ENCODE assay signal across 8 cellular contexts in genomic region chr4:55866973-55867574, GRCh38. TPM values are rescaled to one million over a fixed set of nuclear protein-coding genes. Genes with fewer than 3 reads are reported as not detected.
DNase-seq lines count a peak whose midpoint lies in the region; ATAC-seq and TF ChIP-seq lines count a peak whose summit lies in the region.

No MANE protein-coding gene starts in this region.

- POLR2A ChIA-PET in Panc1 (lab: Charles Lee) = interaction anchor here (0.5 kb wide), 1 partner anchor 428 kb away, joined by 3 read pairs; no protein-coding TSS in a partner anchor

- no TSS peak for BruUV-seq in Panc1 (replicated peaks; lab: Mats Ljungman, UMichigan)

- H3K36me3 ChIP-seq in HAP-1 (replicated peaks) (peaks cover 14% of the 10 kb centered on the region), Panc1 (ENCODE audit: control insufficient read depth, insufficient read depth, low read length) (peaks cover 15% of the 10 kb centered on the region), colonic mucosa (peaks cover 4% of the 10 kb centered on the region), lower lobe of right lung (peaks cover 73% of the 10 kb centered on the region), vagina (peaks cover 0 to 45% of the 10 kb centered on the region in 2 donors)

- H3K9me3 ChIP-seq in HAP-1 = no peaks in the 10 kb centered on the region
- H3K9me3 ChIP-seq in Panc1 (ENCODE audit: control insufficient read depth, insufficient read depth, low read depth, low read length) = no peaks in the 10 kb centered on the region
- no peaks in the 10 kb centered on the region for H3K9me3 ChIP-seq in colonic mucosa
- H3K9me3 ChIP-seq in lower lobe of right lung = no peaks in the 10 kb centered on the region
- no peaks in the 10 kb centered on the region for H3K9me3 ChIP-seq in vagina

- TF ChIP-seq CTCF in LNCaP clone FGC (IDR thresholded peaks at IDR 0.05; ENCODE audit: control insufficient read depth, extremely low read depth, insufficient read depth) (peak; percentile 86), Panc1 (IDR thresholded peaks at IDR 0.05) (peak; percentile 77; the same call in 1 of the 2 replicates), colonic mucosa (IDR thresholded peaks at IDR 0.05) (peak; percentile 75), lower lobe of right lung (IDR thresholded peaks at IDR 0.05) (peak; percentile 84), vagina (IDR thresholded peaks at IDR 0.05) (peak; percentile 47 to 62 (median 61))

- CTCF ChIA-PET in Panc1 (lab: Charles Lee) = interaction anchor here (1.0 kb wide), 1 partner anchor 10 kb away, joined by 3 read pairs; no protein-coding TSS in a partner anchor

- H3K27ac ChIP-seq in Panc1 (ENCODE audit: low read length) (no peak overlapping the region), colonic mucosa (no peak overlapping the region), lower lobe of right lung (peak overlapping the region; percentile 47), vagina (peak overlapping the region; percentile 75)

- DNase-seq in ACHN (peak; percentile 72), GM03348 (ENCODE audit: low spot score) (peak; percentile 37), HAP-1 (ENCODE audit: low spot score in 2 of 2) (peak; percentile 21 to 69), LNCaP clone FGC (ENCODE audit: low read depth) (peak; percentile 28), Panc1 (ENCODE audit: low read depth, low spot score) (no peak), colonic mucosa (no peak), lower lobe of right lung (no peak), vagina (ENCODE audit: extremely low spot score in 2 of 2) (no peak)

- in situ Hi-C loops in ACHN (cut with HindIII; ENCODE audit: low pct_ligation_motif_present, low pct_unique_long_range_greater_than_20kb, low sequenced_read_pairs) (no loop called here), HAP-1 (cut with MboI; ENCODE audit: low sequenced_read_pairs) (no loop called here), Panc1 (cut with HindIII; ENCODE audit: low pct_unique_long_range_greater_than_20kb, low sequenced_read_pairs) (no loop called here)

- ATAC-seq in Panc1 (peak; percentile 80; the same call in 1 of the 2 replicates), lower lobe of right lung (peak; percentile 84 to 94)

- H3K4me3 ChIP-seq in HAP-1 (no peak overlapping the region), LNCaP clone FGC (ENCODE audit: low read depth, low read length) (no peak overlapping the region), Panc1 (ENCODE audit: low read depth in 2 of 2, low read length in 2 of 2) (no peak overlapping the region), colonic mucosa (no peak overlapping the region), lower lobe of right lung (no peak overlapping the region), vagina (no peak overlapping the region)

- no peak for TF ChIP-seq POLR2A in vagina (IDR thresholded peaks at IDR 0.05)

- no peak overlapping the region for H3K9ac ChIP-seq in colonic mucosa (ENCODE audit: low read depth in 2 of 2, low read length in 2 of 2)

- H3K27me3 ChIP-seq in HAP-1 (ENCODE audit: low read depth) = no peaks in the 10 kb centered on the region
- H3K27me3 ChIP-seq in Panc1 (ENCODE audit: control insufficient read depth, insufficient read depth, low read length) = no peaks in the 10 kb centered on the region
- H3K27me3 ChIP-seq in colonic mucosa = no peaks in the 10 kb centered on the region
- H3K27me3 ChIP-seq in lower lobe of right lung (ENCODE audit: low read depth) = no peaks in the 10 kb centered on the region
- no peaks in the 10 kb centered on the region for H3K27me3 ChIP-seq in vagina

- intact Hi-C loops in Panc1 (cut with micrococcal nuclease; ENCODE audit: unreplicated experiment) (no loop called here), colonic mucosa (cut with DNase I) (loop anchor here (10.0 kb wide), 1 partner anchor 312 kb away; no protein-coding TSS in a partner anchor), lower lobe of right lung (cut with DNase I) (no loop called here), vagina (cut with DNase I) (no loop called here)

- peaks cover 18% of the 10 kb centered on the region for H3K4me1 ChIP-seq in HAP-1
- H3K4me1 ChIP-seq in Panc1 (ENCODE audit: control insufficient read depth, insufficient read depth, low read length) = no peaks in the 10 kb centered on the region; the same call in 1 of the 2 replicates
- H3K4me1 ChIP-seq in colonic mucosa = no peaks in the 10 kb centered on the region
- peaks cover 27% of the 10 kb centered on the region for H3K4me1 ChIP-seq in lower lobe of right lung
- peaks cover 23% of the 10 kb centered on the region for H3K4me1 ChIP-seq in vagina

RNA-seq across cellular contexts. Expression of gene EXOC1, which starts 13.6 kb away (rescaled TPM):
- 24.1 TPM for total RNA-seq in Panc1 (2021; ENCODE audit: unreplicated experiment)
- 13.0 TPM for polyA plus RNA-seq in Panc1 (2012; ENCODE audit: insufficient read length)
- total RNA-seq in colonic mucosa = 10 to 100 TPM; 28.9 to 31.8 TPM
- total RNA-seq in lower lobe of right lung = 35.9 TPM
- total RNA-seq in vagina = 31.9 TPM

RNA-seq across cellular contexts. Expression of gene EXOC1L, which starts 47.5 kb away (rescaled TPM):
- total RNA-seq in Panc1 (2021; ENCODE audit: unreplicated experiment) (not detected), colonic mucosa (not detected), lower lobe of right lung (not detected), vagina (not detected)
- polyA plus RNA-seq in Panc1 (2012; ENCODE audit: insufficient read length) = not detected

Comparison
In these comparisons a context has a peak if more than half of its experiments do, and no peak if none do; other contexts are left out.
1. DNase-seq: peak in ACHN (single experiment), GM03348 (single experiment), HAP-1 (2 of 2) and LNCaP clone FGC (single experiment); none in Panc1 (single experiment), colonic mucosa (single experiment), lower lobe of right lung (single experiment) and vagina (0 of 2).
2. H3K27ac ChIP-seq: peak in lower lobe of right lung (single experiment) and vagina (single experiment); none in Panc1 (single experiment) and colonic mucosa (single experiment).
3. Peak in every context shown above with its lines, with median percentiles within 50 percentile points of each other: CTCF ChIP-seq.